In the genomic region with DNA sequence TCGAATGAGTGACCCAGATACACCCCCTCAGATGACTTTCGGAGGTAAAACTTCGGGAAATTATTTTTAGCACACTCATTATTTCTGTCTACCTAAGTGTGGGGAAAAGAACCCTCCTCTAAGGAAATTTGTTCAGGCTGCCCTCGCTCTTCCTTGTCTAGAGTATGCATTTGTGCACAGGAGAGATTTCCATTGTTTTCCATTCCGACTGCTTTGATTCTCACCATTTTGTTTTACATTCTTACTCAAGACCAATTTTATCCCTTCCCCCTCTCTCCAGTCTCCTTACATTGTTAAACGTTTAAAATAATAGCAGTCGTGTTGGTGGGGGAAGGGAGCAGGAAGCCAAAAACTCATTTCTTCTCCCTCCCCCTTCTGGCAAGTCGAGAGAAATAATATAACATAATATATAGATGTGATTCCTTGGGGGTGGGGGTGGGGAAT, we compare ENCODE assay signal across 9 cellular contexts. TPM values are rescaled to one million over a fixed set of nuclear protein-coding genes. Genes with fewer than 3 reads are reported as not detected.
DNase-seq lines count a peak whose midpoint lies in the region; ATAC-seq and TF ChIP-seq lines count a peak whose summit lies in the region.
"Had no signal": no experiment of that assay in that cellular context is flagged by ENCODE, and none has a peak within 500 bp of the region (broad histone marks: within the 10 kb centered on the region; RNA-seq: fewer than 3 reads in every experiment).

No MANE protein-coding gene starts in this region.

- WGBS in body of pancreas, 2 donors: 1% methylated on average over 8 of the region's 8 CpGs
- 2% methylated on average over 8 of the region's 8 CpGs for WGBS in lung, 2 donors

- H3K27me3 Mint-ChIP-seq in natural killer cell (ENCODE audit: low read depth in 2 of 2): no peaks in the 10 kb centered on the region
- H3K27me3 Mint-ChIP-seq in natural killer cell treated with Interleukin-12 subunit alpha and Interleukin-12 subunit beta and Interleukin-15 and Interleukin-18, amount 100 ng/mL, for 72 hours: no peaks in the 10 kb centered on the region
- H3K27me3 Mint-ChIP-seq: stimulated activated naive CD8-positive, alpha-beta T cell treated with anti-CD3 and anti-CD28 coated beads, Interleukin-15, Interleukin-2, amounts not matched to agents 100 ng/mL and 50 ng/mL, for 24 hours had no signal

- no peak for TF ChIP-seq POLR2A in body of pancreas (IDR thresholded peaks at IDR 0.05)

- no peak overlapping the region for H3K4me3 Mint-ChIP-seq in natural killer cell
- no peak overlapping the region for H3K4me3 Mint-ChIP-seq in natural killer cell treated with Interleukin-12 subunit alpha and Interleukin-12 subunit beta and Interleukin-15 and Interleukin-18, amount 100 ng/mL, for 72 hours
- H3K4me3 Mint-ChIP-seq: stimulated activated naive CD8-positive, alpha-beta T cell treated with anti-CD3 and anti-CD28 coated beads, Interleukin-15, Interleukin-2, amounts not matched to agents 100 ng/mL and 50 ng/mL, for 24 hours had no signal

- H3K27me3 ChIP-seq in body of pancreas (no peaks in the 10 kb centered on the region), lung (ENCODE audit: control insufficient read depth, insufficient read depth) (no peaks in the 10 kb centered on the region)

- H3K9me3 ChIP-seq in body of pancreas: no peaks in the 10 kb centered on the region
- no peaks in the 10 kb centered on the region for H3K9me3 ChIP-seq in lung (ENCODE audit: control insufficient read depth in 2 of 2, insufficient read depth in 1 of 2, low read length in 1 of 2)

- H3K27ac ChIP-seq in body of pancreas: peak overlapping the region; percentile 90 to 98 (median 94)
- H3K27ac ChIP-seq in lung (ENCODE audit: low read depth in 1 of 2, low read length in 1 of 2): peak overlapping the region; percentile 14 to 93

- H3K27ac Mint-ChIP-seq in natural killer cell: no peak overlapping the region
- H3K27ac Mint-ChIP-seq in natural killer cell treated with Interleukin-12 subunit alpha and Interleukin-12 subunit beta and Interleukin-15 and Interleukin-18, amount 100 ng/mL, for 72 hours: no peak overlapping the region
- H3K27ac Mint-ChIP-seq: stimulated activated naive CD8-positive, alpha-beta T cell treated with anti-CD3 and anti-CD28 coated beads, Interleukin-15, Interleukin-2, amounts not matched to agents 100 ng/mL and 50 ng/mL, for 24 hours had no signal

- ATAC-seq in natural killer cell: peak in 2 of 3 donors; percentile 28 to 39
- ATAC-seq in natural killer cell treated with Interleukin-12 subunit alpha and Interleukin-12 subunit beta and Interleukin-15 and Interleukin-18, amount 100 ng/mL, for 72 hours: no peak
- no peak for ATAC-seq in body of pancreas
- ATAC-seq in lung (ENCODE audit: insufficient read depth, low FRiP score): no peak
- ATAC-seq in GM19351 (IDR thresholded peaks at IDR 0.05; ENCODE audit: unreplicated experiment): no peak
- ATAC-seq in GM21786 (IDR thresholded peaks at IDR 0.05; ENCODE audit: unreplicated experiment): no peak
- ATAC-seq in GM19328 (IDR thresholded peaks at IDR 0.05; ENCODE audit: unreplicated experiment): no peak

- H3K4me1 ChIP-seq in body of pancreas (peaks cover 54% of the 10 kb centered on the region), lung (ENCODE audit: control insufficient read depth in 2 of 2, insufficient read depth in 2 of 2, low read length in 2 of 2) (peaks cover 15 to 17% of the 10 kb centered on the region in 2 donors)

- no peak overlapping the region for H3K4me3 ChIP-seq in body of pancreas
- no peak overlapping the region for H3K4me3 ChIP-seq in lung

- peaks cover 0 to 6% of the 10 kb centered on the region in 2 donors for H3K36me3 ChIP-seq in body of pancreas (replicated peaks in 1 of 2; ENCODE audit: insufficient read depth in 1 of 2, low read depth in 2 of 2)
- peaks cover 0 to 10% of the 10 kb centered on the region in 2 donors for H3K36me3 ChIP-seq in lung (ENCODE audit: control insufficient read depth in 2 of 2, insufficient read depth in 2 of 2, low read length in 2 of 2)

- no peak for DNase-seq in natural killer cell
- DNase-seq in natural killer cell treated with Interleukin-12 subunit alpha and Interleukin-12 subunit beta and Interleukin-15 and Interleukin-18, amount 100 ng/mL, for 72 hours (ENCODE audit: low spot score): no peak
- no peak for DNase-seq in body of pancreas
- DNase-seq in lung (ENCODE audit: low spot score): no peak
- DNase-seq in CD1c-positive myeloid dendritic cell (ENCODE audit: extremely low spot score): no peak

- H3K9me3 Mint-ChIP-seq in natural killer cell: no peaks in the 10 kb centered on the region
- H3K9me3 Mint-ChIP-seq in natural killer cell treated with Interleukin-12 subunit alpha and Interleukin-12 subunit beta and Interleukin-15 and Interleukin-18, amount 100 ng/mL, for 72 hours: no peaks in the 10 kb centered on the region
- H3K9me3 Mint-ChIP-seq: stimulated activated naive CD8-positive, alpha-beta T cell treated with anti-CD3 and anti-CD28 coated beads, Interleukin-15, Interleukin-2, amounts not matched to agents 100 ng/mL and 50 ng/mL, for 24 hours had no signal

- H3K36me3 Mint-ChIP-seq in natural killer cell: no peaks in the 10 kb centered on the region
- H3K36me3 Mint-ChIP-seq in natural killer cell treated with Interleukin-12 subunit alpha and Interleukin-12 subunit beta and Interleukin-15 and Interleukin-18, amount 100 ng/mL, for 72 hours: peaks cover 6% of the 10 kb centered on the region

- TF ChIP-seq CTCF in natural killer cell (IDR thresholded peaks at IDR 0.05) (no peak), body of pancreas (IDR thresholded peaks at IDR 0.05) (no peak), lung (IDR thresholded peaks at IDR 0.05; ENCODE audit: control extremely low read depth, extremely low read depth) (no peak)

- intact Hi-C loops in natural killer cell (cut with micrococcal nuclease): loop anchor here (1.0 to 5.0 kb wide), 4 partner anchors 30 to 52 kb away; partner anchors contain the start of genes CNTROB, KDM6B, NAA38 and TRAPPC1
- intact Hi-C loops in body of pancreas (cut with DNase I): no loop called here

- no peaks in the 10 kb centered on the region for H3K4me1 Mint-ChIP-seq in natural killer cell
- H3K4me1 Mint-ChIP-seq in natural killer cell treated with Interleukin-12 subunit alpha and Interleukin-12 subunit beta and Interleukin-15 and Interleukin-18, amount 100 ng/mL, for 72 hours (ENCODE audit: low read depth in 2 of 2): peaks cover 0 to 6% of the 10 kb centered on the region in 2 donors

RNA-seq across cellular contexts. Expression of gene CHD3, which starts 1.5 kb away (rescaled TPM):
- total RNA-seq in natural killer cell (100 to 1,000 TPM; 215 to 275 (median 218) TPM), body of pancreas (10 to 100 TPM; 53.7 to 69.9 TPM), lung (100 to 1,000 TPM in 1 of 2 donors, 10 to 100 TPM in 1; 83.0 to 112 TPM)
- 100 to 1,000 TPM; 106 to 192 TPM for total RNA-seq in natural killer cell treated with Interleukin-12 subunit alpha and Interleukin-12 subunit beta and Interleukin-15 and Interleukin-18, amount 100 ng/mL, for 72 hours
- polyA plus RNA-seq in lung: 10 to 100 TPM; 60.9 to 69.9 TPM

RNA-seq across cellular contexts. Expression of gene RNF227, which starts 29.0 kb away (rescaled TPM):
- 1 to 10 TPM; 3.6 to 5.9 (median 4.7) TPM for total RNA-seq in natural killer cell
- 1 to 10 TPM; 2.5 to 4.7 TPM for total RNA-seq in natural killer cell treated with Interleukin-12 subunit alpha and Interleukin-12 subunit beta and Interleukin-15 and Interleukin-18, amount 100 ng/mL, for 72 hours
- 1 to 10 TPM; 2.9 to 3.0 TPM for total RNA-seq in body of pancreas
- 1 to 10 TPM; 5.4 to 8.0 TPM for total RNA-seq in lung
- 1 to 10 TPM; 4.1 to 6.0 TPM for polyA plus RNA-seq in lung

RNA-seq across cellular contexts. Expression of gene CYB5D1, which starts 29.3 kb away (rescaled TPM):
- total RNA-seq in natural killer cell (10 to 100 TPM; 11.0 to 18.3 (median 11.5) TPM), body of pancreas (10 to 100 TPM in 1 of 2 donors, 1 to 10 TPM in 1; 5.7 to 16.5 TPM), lung (10 to 100 TPM; 17.9 to 21.6 TPM)
- total RNA-seq in natural killer cell treated with Interleukin-12 subunit alpha and Interleukin-12 subunit beta and Interleukin-15 and Interleukin-18, amount 100 ng/mL, for 72 hours: 10 to 100 TPM; 11.3 to 12.9 TPM
- polyA plus RNA-seq in lung: 10 to 100 TPM in 1 of 2 donors, 1 to 10 TPM in 1; 5.5 to 10.1 TPM

RNA-seq across cellular contexts. Expression of gene NAA38, which starts 29.7 kb away (rescaled TPM):
- total RNA-seq in natural killer cell (10 to 100 TPM; 35.9 to 40.3 (median 37.3) TPM), body of pancreas (10 to 100 TPM; 25.7 to 50.1 TPM), lung (10 to 100 TPM; 58.2 to 85.3 TPM)
- 100 to 1,000 TPM in 1 of 2 donors, 10 to 100 TPM in 1; 54.1 to 105 TPM for total RNA-seq in natural killer cell treated with Interleukin-12 subunit alpha and Interleukin-12 subunit beta and Interleukin-15 and Interleukin-18, amount 100 ng/mL, for 72 hours
- 100 to 1,000 TPM; 120 to 239 TPM for polyA plus RNA-seq in lung

RNA-seq across cellular contexts. Expression of gene TMEM88, which starts 32.2 kb away (rescaled TPM):
- total RNA-seq in natural killer cell (10 to 100 TPM; 12.7 to 45.5 (median 27.6) TPM), body of pancreas (10 to 100 TPM in 1 of 2 donors, 1 to 10 TPM in 1; 6.0 to 16.2 TPM), lung (10 to 100 TPM in 1 of 2 donors, 1 to 10 TPM in 1; 6.3 to 11.2 TPM)
- 1 to 10 TPM; 2.4 to 2.7 TPM for total RNA-seq in natural killer cell treated with Interleukin-12 subunit alpha and Interleukin-12 subunit beta and Interleukin-15 and Interleukin-18, amount 100 ng/mL, for 72 hours
- 10 to 100 TPM; 11.5 to 19.6 TPM for polyA plus RNA-seq in lung

Comparison
In these comparisons a context has a peak if more than half of its experiments do, and no peak if none do; other contexts are left out.
1. ATAC-seq: peak in natural killer cell (2 of 3); none in natural killer cell treated with Interleukin-12 subunit alpha and Interleukin-12 subunit beta and Interleukin-15 and Interleukin-18, amount 100 ng/mL, for 72 hours (0 of 2), body of pancreas (single experiment), lung (single experiment), GM19351 (single experiment), GM21786 (single experiment) and GM19328 (single experiment).